In the genomic region with DNA sequence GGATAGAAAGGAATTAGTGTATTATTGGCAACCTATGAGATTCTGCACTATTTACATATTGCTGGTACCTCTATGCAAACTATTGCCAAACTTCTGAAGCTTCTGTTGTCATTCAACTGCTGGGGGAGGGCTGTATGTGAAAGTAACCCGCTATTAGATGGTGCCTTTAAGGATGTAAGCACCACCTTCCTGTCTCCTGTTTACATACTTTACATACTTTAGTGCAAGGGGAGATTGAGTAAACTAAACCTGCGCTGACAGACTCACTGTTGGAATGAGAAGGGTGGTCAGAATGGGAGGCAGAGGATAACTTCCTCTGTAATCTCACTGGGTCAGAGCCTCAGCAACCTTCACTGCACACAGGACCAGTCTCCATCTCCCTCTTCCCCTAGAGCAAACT, we compare ENCODE assay signal across 17 cellular contexts.
A peak's percentile ranks its signal among the peaks of the same experiment; 100 is the strongest.
DNase-seq lines count a peak whose midpoint lies in the region; ATAC-seq and TF ChIP-seq lines count a peak whose summit lies in the region.
"Had no signal": no experiment of that assay in that cellular context is flagged by ENCODE, and none has a peak within 500 bp of the region (broad histone marks: within the 10 kb centered on the region; RNA-seq: fewer than 3 reads in every experiment).

No MANE protein-coding gene starts in this region.

- H3K36me3 ChIP-seq in H7 (replicated peaks; ENCODE audit: control insufficient read depth, insufficient read depth, low read length) (no peaks in the 10 kb centered on the region), BE2C (no peaks in the 10 kb centered on the region)

- no peaks in the 10 kb centered on the region for H3K4me1 ChIP-seq in BE2C
- H3K4me1 ChIP-seq: BLaER1 had no signal

- no peak for ATAC-seq in natural killer cell
- ATAC-seq: activated CD8-positive, alpha-beta T cell treated with anti-CD3 and anti-CD28 coated beads for 36 hours; heart right ventricle; left colon had no signal

- intact Hi-C loops in natural killer cell (cut with micrococcal nuclease) = no loop called here

- H3K36me3 Mint-ChIP-seq in natural killer cell = no peaks in the 10 kb centered on the region

- H3K4me3 ChIP-seq in H7 (ENCODE audit: insufficient read depth, low read depth, low read length) = no peak overlapping the region
- no peak overlapping the region for H3K4me3 ChIP-seq in epithelial cell of esophagus (ENCODE audit: low read length)
- H3K4me3 ChIP-seq in BE2C (ENCODE audit: low read depth, low read length) = no peak overlapping the region
- H3K4me3 ChIP-seq: BLaER1, heart right ventricle had no signal

- H3K9me3 ChIP-seq in BE2C = no peaks in the 10 kb centered on the region

- peak overlapping the region; percentile 54 to 58 for H3K27ac Mint-ChIP-seq in natural killer cell
- H3K27ac Mint-ChIP-seq: activated CD8-positive, alpha-beta T cell treated with anti-CD3 and anti-CD28 coated beads for 36 hours; type B pancreatic cell had no signal

- TF ChIP-seq CTCF in epithelial cell of esophagus (IDR thresholded peaks at IDR 0.05; ENCODE audit: insufficient read depth, low read depth, low read length, missing control alignments) (no peak), natural killer cell (IDR thresholded peaks at IDR 0.05) (no peak), BE2C (IDR thresholded peaks at IDR 0.05; ENCODE audit: low read depth, low read length) (no peak)

- H3K4me3 Mint-ChIP-seq in natural killer cell = no peak overlapping the region
- H3K4me3 Mint-ChIP-seq: activated CD8-positive, alpha-beta T cell treated with anti-CD3 and anti-CD28 coated beads for 36 hours; type B pancreatic cell had no signal

- no peaks in the 10 kb centered on the region for H3K27me3 Mint-ChIP-seq in natural killer cell (ENCODE audit: low read depth in 2 of 2)
- H3K27me3 Mint-ChIP-seq: activated CD8-positive, alpha-beta T cell treated with anti-CD3 and anti-CD28 coated beads for 36 hours; type B pancreatic cell had no signal

- H3K9me3 Mint-ChIP-seq in natural killer cell = no peaks in the 10 kb centered on the region
- H3K9me3 Mint-ChIP-seq: activated CD8-positive, alpha-beta T cell treated with anti-CD3 and anti-CD28 coated beads for 36 hours had no signal

- DNase-seq in H7 (peak; percentile 26), NCI-H69 (lab: John Stamatoyannopoulos, UW) (peak; percentile 27), epithelial cell of esophagus (ENCODE audit: low read depth) (peak; percentile 54), natural killer cell (no peak), LoVo (ENCODE audit: low spot score) (no peak), NCI-H2171 (lab: John Stamatoyannopoulos, UW) (no peak), NCI-H2107 treated with DMSO at 0.1 percent for 48 hours (lab: John Stamatoyannopoulos, UW; ENCODE audit: unreplicated experiment) (no peak), BE2C (no peak)
- DNase-seq: activated CD8-positive, alpha-beta T cell treated with anti-CD3 and anti-CD28 coated beads for 36 hours; DMS 273 treated with DMSO at 0.1 percent for 48 hours; heart right ventricle; left colon; NCI-H187 treated with DMSO at 0.1 percent for 48 hours; NCI-H524; small intestine had no signal

- no peaks in the 10 kb centered on the region for H3K27me3 ChIP-seq in H7 (ENCODE audit: control insufficient read depth, insufficient read depth, low read length)
- no peaks in the 10 kb centered on the region for H3K27me3 ChIP-seq in BE2C
- H3K27me3 ChIP-seq: BLaER1, heart right ventricle had no signal

- peaks cover 28 to 37% of the 10 kb centered on the region in 2 donors for H3K4me1 Mint-ChIP-seq in natural killer cell

Comparison
In these comparisons a context has a peak if more than half of its experiments do, and no peak if none do; other contexts are left out.
1. DNase-seq: peak in H7 (single experiment), NCI-H69 (single experiment) and epithelial cell of esophagus (single experiment); none in natural killer cell (single experiment), LoVo (single experiment), NCI-H2171 (single experiment), NCI-H2107 treated with DMSO at 0.1 percent for 48 hours (single experiment) and BE2C (single experiment).